ENCODE assay signal across 1 cellular context in the genomic region with DNA sequence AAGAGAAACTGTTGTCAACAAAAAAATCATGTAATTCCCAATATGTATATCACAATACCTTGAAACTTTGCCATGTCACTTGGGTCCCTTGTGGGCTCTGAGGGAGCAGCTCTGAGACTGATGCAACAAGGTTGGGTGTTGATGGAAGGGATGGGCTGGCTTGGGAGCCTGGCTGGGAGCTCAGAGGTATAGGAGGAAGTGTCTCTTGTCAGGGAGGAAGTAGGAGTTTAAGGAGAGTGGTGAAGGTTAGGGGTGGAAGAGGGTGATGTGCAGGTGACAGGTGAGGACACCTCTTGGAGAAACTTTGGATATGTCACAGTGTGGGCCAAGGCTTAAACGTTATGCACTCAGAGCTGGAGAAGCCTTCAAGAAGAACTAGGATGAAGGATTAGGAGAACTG.
TF ChIP-seq lines count a peak whose summit lies in the region.

No MANE protein-coding gene starts in this region.

TF ChIP-seq in K562, 482 proteins besides CTCF, POLR2A, EP300 and RAD21 (continued from another document):
- TF ChIP-seq, protein P1, sequence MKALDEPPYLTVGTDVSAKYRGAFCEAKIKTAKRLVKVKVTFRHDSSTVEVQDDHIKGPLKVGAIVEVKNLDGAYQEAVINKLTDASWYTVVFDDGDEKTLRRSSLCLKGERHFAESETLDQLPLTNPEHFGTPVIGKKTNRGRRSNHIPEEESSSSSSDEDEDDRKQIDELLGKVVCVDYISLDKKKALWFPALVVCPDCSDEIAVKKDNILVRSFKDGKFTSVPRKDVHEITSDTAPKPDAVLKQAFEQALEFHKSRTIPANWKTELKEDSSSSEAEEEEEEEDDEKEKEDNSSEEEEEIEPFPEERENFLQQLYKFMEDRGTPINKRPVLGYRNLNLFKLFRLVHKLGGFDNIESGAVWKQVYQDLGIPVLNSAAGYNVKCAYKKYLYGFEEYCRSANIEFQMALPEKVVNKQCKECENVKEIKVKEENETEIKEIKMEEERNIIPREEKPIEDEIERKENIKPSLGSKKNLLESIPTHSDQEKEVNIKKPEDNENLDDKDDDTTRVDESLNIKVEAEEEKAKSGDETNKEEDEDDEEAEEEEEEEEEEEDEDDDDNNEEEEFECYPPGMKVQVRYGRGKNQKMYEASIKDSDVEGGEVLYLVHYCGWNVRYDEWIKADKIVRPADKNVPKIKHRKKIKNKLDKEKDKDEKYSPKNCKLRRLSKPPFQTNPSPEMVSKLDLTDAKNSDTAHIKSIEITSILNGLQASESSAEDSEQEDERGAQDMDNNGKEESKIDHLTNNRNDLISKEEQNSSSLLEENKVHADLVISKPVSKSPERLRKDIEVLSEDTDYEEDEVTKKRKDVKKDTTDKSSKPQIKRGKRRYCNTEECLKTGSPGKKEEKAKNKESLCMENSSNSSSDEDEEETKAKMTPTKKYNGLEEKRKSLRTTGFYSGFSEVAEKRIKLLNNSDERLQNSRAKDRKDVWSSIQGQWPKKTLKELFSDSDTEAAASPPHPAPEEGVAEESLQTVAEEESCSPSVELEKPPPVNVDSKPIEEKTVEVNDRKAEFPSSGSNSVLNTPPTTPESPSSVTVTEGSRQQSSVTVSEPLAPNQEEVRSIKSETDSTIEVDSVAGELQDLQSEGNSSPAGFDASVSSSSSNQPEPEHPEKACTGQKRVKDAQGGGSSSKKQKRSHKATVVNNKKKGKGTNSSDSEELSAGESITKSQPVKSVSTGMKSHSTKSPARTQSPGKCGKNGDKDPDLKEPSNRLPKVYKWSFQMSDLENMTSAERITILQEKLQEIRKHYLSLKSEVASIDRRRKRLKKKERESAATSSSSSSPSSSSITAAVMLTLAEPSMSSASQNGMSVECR (CRISPR knock-in tag; IDR thresholded peaks at IDR 0.05): no peak
- TF ChIP-seq MCM5 (IDR thresholded peaks at IDR 0.05; ENCODE audit: low read depth): no peak
- TF ChIP-seq, protein P2, sequence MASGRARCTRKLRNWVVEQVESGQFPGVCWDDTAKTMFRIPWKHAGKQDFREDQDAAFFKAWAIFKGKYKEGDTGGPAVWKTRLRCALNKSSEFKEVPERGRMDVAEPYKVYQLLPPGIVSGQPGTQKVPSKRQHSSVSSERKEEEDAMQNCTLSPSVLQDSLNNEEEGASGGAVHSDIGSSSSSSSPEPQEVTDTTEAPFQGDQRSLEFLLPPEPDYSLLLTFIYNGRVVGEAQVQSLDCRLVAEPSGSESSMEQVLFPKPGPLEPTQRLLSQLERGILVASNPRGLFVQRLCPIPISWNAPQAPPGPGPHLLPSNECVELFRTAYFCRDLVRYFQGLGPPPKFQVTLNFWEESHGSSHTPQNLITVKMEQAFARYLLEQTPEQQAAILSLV (tag; IDR thresholded peaks at IDR 0.05): no peak
- no peak for TF ChIP-seq SNRNP70 (optimal IDR thresholded peaks at IDR 0.05; ENCODE audit: low read depth, low read length)
- no peak for TF ChIP-seq BRD4 (IDR thresholded peaks at IDR 0.05)
- TF ChIP-seq, protein P3, sequence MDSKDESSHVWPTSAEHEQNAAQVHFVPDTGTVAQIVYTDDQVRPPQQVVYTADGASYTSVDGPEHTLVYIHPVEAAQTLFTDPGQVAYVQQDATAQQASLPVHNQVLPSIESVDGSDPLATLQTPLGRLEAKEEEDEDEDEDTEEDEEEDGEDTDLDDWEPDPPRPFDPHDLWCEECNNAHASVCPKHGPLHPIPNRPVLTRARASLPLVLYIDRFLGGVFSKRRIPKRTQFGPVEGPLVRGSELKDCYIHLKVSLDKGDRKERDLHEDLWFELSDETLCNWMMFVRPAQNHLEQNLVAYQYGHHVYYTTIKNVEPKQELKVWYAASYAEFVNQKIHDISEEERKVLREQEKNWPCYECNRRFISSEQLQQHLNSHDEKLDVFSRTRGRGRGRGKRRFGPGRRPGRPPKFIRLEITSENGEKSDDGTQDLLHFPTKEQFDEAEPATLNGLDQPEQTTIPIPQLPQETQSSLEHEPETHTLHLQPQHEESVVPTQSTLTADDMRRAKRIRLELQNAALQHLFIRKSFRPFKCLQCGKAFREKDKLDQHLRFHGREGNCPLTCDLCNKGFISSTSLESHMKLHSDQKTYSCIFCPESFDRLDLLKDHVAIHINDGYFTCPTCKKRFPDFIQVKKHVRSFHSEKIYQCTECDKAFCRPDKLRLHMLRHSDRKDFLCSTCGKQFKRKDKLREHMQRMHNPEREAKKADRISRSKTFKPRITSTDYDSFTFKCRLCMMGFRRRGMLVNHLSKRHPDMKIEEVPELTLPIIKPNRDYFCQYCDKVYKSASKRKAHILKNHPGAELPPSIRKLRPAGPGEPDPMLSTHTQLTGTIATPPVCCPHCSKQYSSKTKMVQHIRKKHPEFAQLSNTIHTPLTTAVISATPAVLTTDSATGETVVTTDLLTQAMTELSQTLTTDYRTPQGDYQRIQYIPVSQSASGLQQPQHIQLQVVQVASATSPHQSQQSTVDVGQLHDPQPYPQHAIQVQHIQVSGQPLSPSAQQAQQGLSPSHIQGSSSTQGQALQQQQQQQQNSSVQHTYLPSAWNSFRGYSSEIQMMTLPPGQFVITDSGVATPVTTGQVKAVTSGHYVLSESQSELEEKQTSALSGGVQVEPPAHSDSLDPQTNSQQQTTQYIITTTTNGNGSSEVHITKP (IDR thresholded peaks at IDR 0.05; ENCODE audit: partially characterized antibody): no peak
- TF ChIP-seq PYGO2 (tag; IDR thresholded peaks at IDR 0.05): no peak
- TF ChIP-seq POLR2AphosphoS5 (IDR thresholded peaks at IDR 0.05; ENCODE audit: control insufficient read depth, insufficient read depth, low read depth, low read length): no peak
- TF ChIP-seq RBM14 (IDR thresholded peaks at IDR 0.05; ENCODE audit: borderline replicate concordance, insufficient read depth, low read depth, low read length): no peak
- TF ChIP-seq RAD51 (IDR thresholded peaks at IDR 0.05; ENCODE audit: borderline replicate concordance, low read depth): no peak
- no peak for TF ChIP-seq ZNF174 (CRISPR knock-in tag; IDR thresholded peaks at IDR 0.05)
- TF ChIP-seq MAFK (IDR thresholded peaks at IDR 0.05; ENCODE audit: low read length): no peak
- TF ChIP-seq, protein P4, sequence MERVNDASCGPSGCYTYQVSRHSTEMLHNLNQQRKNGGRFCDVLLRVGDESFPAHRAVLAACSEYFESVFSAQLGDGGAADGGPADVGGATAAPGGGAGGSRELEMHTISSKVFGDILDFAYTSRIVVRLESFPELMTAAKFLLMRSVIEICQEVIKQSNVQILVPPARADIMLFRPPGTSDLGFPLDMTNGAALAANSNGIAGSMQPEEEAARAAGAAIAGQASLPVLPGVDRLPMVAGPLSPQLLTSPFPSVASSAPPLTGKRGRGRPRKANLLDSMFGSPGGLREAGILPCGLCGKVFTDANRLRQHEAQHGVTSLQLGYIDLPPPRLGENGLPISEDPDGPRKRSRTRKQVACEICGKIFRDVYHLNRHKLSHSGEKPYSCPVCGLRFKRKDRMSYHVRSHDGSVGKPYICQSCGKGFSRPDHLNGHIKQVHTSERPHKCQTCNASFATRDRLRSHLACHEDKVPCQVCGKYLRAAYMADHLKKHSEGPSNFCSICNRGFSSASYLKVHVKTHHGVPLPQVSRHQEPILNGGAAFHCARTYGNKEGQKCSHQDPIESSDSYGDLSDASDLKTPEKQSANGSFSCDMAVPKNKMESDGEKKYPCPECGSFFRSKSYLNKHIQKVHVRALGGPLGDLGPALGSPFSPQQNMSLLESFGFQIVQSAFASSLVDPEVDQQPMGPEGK (CRISPR knock-in tag; IDR thresholded peaks at IDR 0.05; ENCODE audit: borderline replicate concordance): no peak
- TF ChIP-seq TAF15 (IDR thresholded peaks at IDR 0.05; ENCODE audit: low read depth, low read length): no peak
- no peak for TF ChIP-seq TAF9B (IDR thresholded peaks at IDR 0.05; ENCODE audit: partially characterized antibody)
- peak; percentile 66; the same call in 1 of the 2 replicates for TF ChIP-seq SPI1 (IDR thresholded peaks at IDR 0.05; ENCODE audit: borderline replicate concordance, low read depth, low read length)
- TF ChIP-seq NR3C1 (CRISPR knock-in tag; IDR thresholded peaks at IDR 0.05): no peak
